ENCODE assay signal across 10 cellular contexts in the genomic region with DNA sequence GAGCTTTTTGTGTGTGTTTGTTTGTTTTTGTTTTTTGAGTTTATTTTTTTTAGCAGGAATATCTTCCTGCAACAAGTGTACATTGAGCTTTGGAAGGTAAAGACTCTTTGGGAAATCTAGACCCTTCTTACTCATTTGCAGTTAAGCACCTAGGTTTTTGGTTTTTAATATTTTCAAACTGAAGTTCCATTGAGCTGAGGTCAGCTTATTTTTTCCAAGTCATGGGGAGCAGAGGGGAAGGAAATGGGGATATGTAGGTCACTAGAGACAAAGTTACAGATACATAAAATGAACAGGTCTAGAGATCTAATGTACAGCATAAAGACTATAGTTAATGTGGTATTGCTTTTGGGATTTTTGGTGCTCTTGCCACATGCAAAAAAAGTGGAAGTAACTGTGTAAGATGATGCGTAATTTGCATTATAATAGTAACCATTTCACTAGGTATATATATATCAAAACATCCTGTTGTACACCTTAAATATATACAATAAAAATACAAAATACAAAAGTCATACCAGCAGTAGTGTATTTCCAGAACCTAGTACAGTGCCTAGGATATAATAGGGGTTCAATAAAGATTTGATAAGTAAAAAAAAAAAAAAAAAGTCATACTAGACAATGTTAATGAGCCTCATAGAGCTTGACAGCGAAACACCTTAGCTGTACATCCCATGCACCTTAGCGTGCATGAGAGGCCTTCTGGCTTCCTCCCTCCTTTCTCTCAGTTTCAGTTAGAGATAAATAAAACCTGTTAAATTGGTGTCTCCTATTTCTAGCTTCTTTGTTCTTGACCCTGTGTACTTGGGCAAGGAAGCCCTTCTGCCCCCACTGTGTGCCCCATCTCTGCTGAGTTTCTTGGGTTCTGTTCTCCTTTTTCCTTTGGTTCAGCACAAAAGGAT. TPM values are rescaled to one million over a fixed set of nuclear protein-coding genes. Genes with fewer than 3 reads are reported as not detected.
DNase-seq lines count a peak whose midpoint lies in the region; ATAC-seq and TF ChIP-seq lines count a peak whose summit lies in the region.
"Had no signal": no experiment of that assay in that cellular context is flagged by ENCODE, and none has a peak within 500 bp of the region (broad histone marks: within the 10 kb centered on the region; RNA-seq: fewer than 3 reads in every experiment).

No MANE protein-coding gene starts in this region.

- peaks cover 12% of the 10 kb centered on the region for H3K36me3 Mint-ChIP-seq in progenitor cell of endocrine pancreas (ENCODE audit: insufficient read depth)

- TF ChIP-seq CTCF in progenitor cell of endocrine pancreas (IDR thresholded peaks at IDR 0.05; ENCODE audit: unreplicated experiment) = no peak
- no peak for TF ChIP-seq CTCF in A673 (conservative IDR thresholded peaks at IDR 0.05; ENCODE audit: low read depth, low read length)

- ATAC-seq in GM19035 (IDR thresholded peaks at IDR 0.05; ENCODE audit: unreplicated experiment) (peak; percentile 71), HG02588 (IDR thresholded peaks at IDR 0.05; ENCODE audit: unreplicated experiment) (peak; percentile 87), HG03520 (IDR thresholded peaks at IDR 0.05; ENCODE audit: unreplicated experiment) (peak; percentile 93)
- ATAC-seq: activated T-cell treated with anti-CD3 and anti-CD28 coated beads, Interleukin-2, amount 50 U/mL, for 72 hours had no signal

- peak overlapping the region; percentile 22 for H3K27ac Mint-ChIP-seq in progenitor cell of endocrine pancreas
- H3K27ac Mint-ChIP-seq: activated T-cell treated with anti-CD3 and anti-CD28 coated beads, Interleukin-2, amount 50 U/mL, for 72 hours had no signal

- no peaks in the 10 kb centered on the region for H3K9me3 ChIP-seq in A673 (ENCODE audit: low read depth, low read length, poor library complexity, severe bottlenecking)

- H3K4me3 Mint-ChIP-seq in progenitor cell of endocrine pancreas (ENCODE audit: low read depth) = no peak overlapping the region
- H3K4me3 Mint-ChIP-seq: activated T-cell treated with anti-CD3 and anti-CD28 coated beads, Interleukin-2, amount 50 U/mL, for 72 hours had no signal

- no peak overlapping the region for H3K27ac ChIP-seq in A673 (ENCODE audit: low read depth, low read length, poor library complexity, severe bottlenecking)

- no peaks in the 10 kb centered on the region for H3K36me3 ChIP-seq in A673 (ENCODE audit: insufficient read depth, low read length, poor library complexity, severe bottlenecking)

- no peaks in the 10 kb centered on the region for H3K27me3 ChIP-seq in A673 (replicated peaks; ENCODE audit: insufficient read depth, low read depth, low read length, poor library complexity)

- DNase-seq in progenitor cell of endocrine pancreas (ENCODE audit: low spot score, unreplicated experiment) (no peak), A673 (ENCODE audit: low spot score) (no peak), LoVo (ENCODE audit: low spot score) (no peak), GDM1 (lab: John Stamatoyannopoulos, UW) (no peak)
- DNase-seq: activated T-cell treated with anti-CD3 and anti-CD28 coated beads, Interleukin-2, amount 50 U/mL, for 72 hours; DND-41; NCI-H345 had no signal

- intact Hi-C loops in A673 (cut with micrococcal nuclease; ENCODE audit: unreplicated experiment) = no loop called here

- H3K9me3 Mint-ChIP-seq in progenitor cell of endocrine pancreas (ENCODE audit: low read depth) = peaks cover 6% of the 10 kb centered on the region
- H3K9me3 Mint-ChIP-seq: activated T-cell treated with anti-CD3 and anti-CD28 coated beads, Interleukin-2, amount 50 U/mL, for 72 hours had no signal

- POLR2A ChIA-PET in A673 (lab: Charles Lee; ENCODE audit: low non-redundant PET) = interaction anchor here (0.7 kb wide), 1 partner anchor 33 kb away, joined by 3 read pairs; no protein-coding TSS in a partner anchor

- H3K4me3 ChIP-seq in A673 (ENCODE audit: low read depth, low read length, poor library complexity, severe bottlenecking) = no peak overlapping the region

- H3K4me1 ChIP-seq in A673 (ENCODE audit: insufficient read depth, low read length, poor library complexity, severe bottlenecking) = peaks cover 7% of the 10 kb centered on the region

- no peaks in the 10 kb centered on the region for H3K4me1 Mint-ChIP-seq in progenitor cell of endocrine pancreas (ENCODE audit: low read depth)

- no TSS peak for BruUV-seq in A673 (replicated peaks; lab: Mats Ljungman, UMichigan)

- CTCF ChIA-PET in A673 (lab: Charles Lee) = no interaction called here

- no peaks in the 10 kb centered on the region for H3K27me3 Mint-ChIP-seq in progenitor cell of endocrine pancreas

RNA-seq across cellular contexts. Expression of gene CGRRF1, which starts 22.7 kb away (rescaled TPM):
- total RNA-seq in progenitor cell of endocrine pancreas (16.9 and 19.3 TPM in 2 replicates), A673 (2021) (11.2 and 15.6 TPM in 2 replicates)

RNA-seq across cellular contexts. Expression of gene SAMD4A, which starts 34.6 kb away (rescaled TPM):
- total RNA-seq in progenitor cell of endocrine pancreas = 9.1 and 10.8 TPM in 2 replicates
- 19.8 and 26.5 TPM in 2 replicates for total RNA-seq in A673 (2021)

RNA-seq across cellular contexts. Expression of gene GMFB, which starts 43.6 kb away (rescaled TPM):
- total RNA-seq in progenitor cell of endocrine pancreas (47.6 and 57.5 TPM in 2 replicates), A673 (2021) (62.1 and 76.8 TPM in 2 replicates)
